20 cellular contexts compared by ENCODE assay signal in genomic region chr9:96621619-96622018, GRCh38. TPM values are rescaled to one million over a fixed set of nuclear protein-coding genes. Genes with fewer than 3 reads are reported as not detected.
DNase-seq lines count a peak whose midpoint lies in the region; ATAC-seq and TF ChIP-seq lines count a peak whose summit lies in the region.
"Had no signal": no experiment of that assay in that cellular context is flagged by ENCODE, and none has a peak within 500 bp of the region (broad histone marks: within the 10 kb centered on the region; RNA-seq: fewer than 3 reads in every experiment).

No MANE protein-coding gene starts in this region.

- H4K20me1 ChIP-seq in SK-N-SH (ENCODE audit: insufficient read depth) (peaks cover 10% of the 10 kb centered on the region), osteoblast (ENCODE audit: insufficient read depth, low read length) (no peaks in the 10 kb centered on the region)

- 80% methylated on average over 4 of the region's 4 CpGs for WGBS in SK-N-SH (ENCODE audit: low lambda C conversion rate)

- H3K36me3 ChIP-seq in SK-N-SH (replicated peaks in 1 of 2; ENCODE audit: control insufficient read depth in 1 of 2, insufficient read depth in 2 of 2, low read length in 1 of 2) (no peaks in the 10 kb centered on the region), osteoblast (ENCODE audit: insufficient read depth, low read length) (no peaks in the 10 kb centered on the region)
- H3K36me3 ChIP-seq: heart right ventricle had no signal

- DNase-seq in SK-N-SH: no peak
- peak; percentile 53 for DNase-seq in M059J (ENCODE audit: low read depth)
- peak; percentile 6 to 25 for DNase-seq in erythroblast (lab: John Stamatoyannopoulos, UW)
- DNase-seq in osteoblast (ENCODE audit: insufficient read length, low spot score, missing footprints): peak; percentile 75
- DNase-seq in NCI-H146 (lab: John Stamatoyannopoulos, UW): no peak
- DNase-seq in activated CD8-positive, alpha-beta memory T cell treated with anti-CD3 and anti-CD28 coated beads, Interleukin-2, amount 10 ng/mL, durations not matched to agents 7 days and 5 days: no peak
- DNase-seq: activated CD4-positive, alpha-beta T cell treated with anti-CD3 and anti-CD28 coated beads, Interleukin-2, amount 50 U/mL, for 1 hour; activated naive CD4-positive, alpha-beta T cell treated with anti-CD3 and anti-CD28 coated beads for 36 hours; aorta; C1 segment of cervical spinal cord; DMS 273 treated with DMSO at 0.1 percent for 48 hours; effector memory CD4-positive, alpha-beta T cell; heart right ventricle; kidney glomerular epithelial cell; MV-4-11; NCI-H82; stimulated activated CD4-positive, alpha-beta T cell treated with anti-CD3 and anti-CD28 coated beads, Interleukin-12 subunit alpha, Interleukin-12 subunit beta, amount 100 ng/mL, for 4 hours; T1000 had no signal

- H3K9me3 Mint-ChIP-seq in activated CD8-positive, alpha-beta memory T cell treated with anti-CD3 and anti-CD28 coated beads, Interleukin-2, amount 10 ng/mL, durations not matched to agents 7 days and 5 days (ENCODE audit: low read depth): no peaks in the 10 kb centered on the region
- H3K9me3 Mint-ChIP-seq: activated naive CD4-positive, alpha-beta T cell treated with anti-CD3 and anti-CD28 coated beads for 36 hours had no signal

- no peak for TF ChIP-seq EP300 in SK-N-SH (IDR thresholded peaks at IDR 0.05; ENCODE audit: borderline replicate concordance in 1 of 2, low read depth in 1 of 2, low read length in 1 of 2)

- H3K27me3 Mint-ChIP-seq in activated CD8-positive, alpha-beta memory T cell treated with anti-CD3 and anti-CD28 coated beads, Interleukin-2, amount 10 ng/mL, durations not matched to agents 7 days and 5 days: peaks cover 41% of the 10 kb centered on the region

- H3K4me2 ChIP-seq in SK-N-SH: no peak overlapping the region
- no peak overlapping the region for H3K4me2 ChIP-seq in osteoblast (ENCODE audit: insufficient read depth, low read length)

- H3K4me1 ChIP-seq in SK-N-SH (ENCODE audit: control insufficient read depth in 1 of 2, insufficient read depth in 2 of 2, low read depth in 1 of 2, low read length in 1 of 2) (peaks cover 0 to 11% of the 10 kb centered on the region in 2 experiments; a peak in 1 of 4 replicates), osteoblast (ENCODE audit: insufficient read depth, low read length) (peaks cover 6% of the 10 kb centered on the region)

- H3K4me1 Mint-ChIP-seq in activated CD8-positive, alpha-beta memory T cell treated with anti-CD3 and anti-CD28 coated beads, Interleukin-2, amount 10 ng/mL, durations not matched to agents 7 days and 5 days: peaks cover 7% of the 10 kb centered on the region

- TF ChIP-seq POLR2A in erythroblast (IDR thresholded peaks at IDR 0.05; ENCODE audit: low read length): no peak

- no peak for TF ChIP-seq CTCF in SK-N-SH (IDR thresholded peaks at IDR 0.05)
- no peak for TF ChIP-seq CTCF in osteoblast (IDR thresholded peaks at IDR 0.05; ENCODE audit: extremely low read depth, low read depth, low read length)

- H3F3A ChIP-seq in SK-N-SH (replicated peaks; ENCODE audit: insufficient read depth): peaks cover 16% of the 10 kb centered on the region

- H3K4me3 ChIP-seq in SK-N-SH (ENCODE audit: low read depth in 2 of 2, low read length in 1 of 2) (no peak overlapping the region), osteoblast (ENCODE audit: insufficient read depth, low read length) (no peak overlapping the region)
- H3K4me3 ChIP-seq: heart right ventricle had no signal

- POLR2A ChIA-PET in SK-N-SH (lab: Yijun Ruan, JAX): no interaction called here

- H3K79me2 ChIP-seq in SK-N-SH (ENCODE audit: insufficient read depth) (peaks cover 22% of the 10 kb centered on the region), osteoblast (ENCODE audit: insufficient read depth, low read length) (peaks cover 15% of the 10 kb centered on the region)

- no peak for ATAC-seq in SK-N-SH treated with all-trans-retinoic acid at 6 μM for 48 hours
- ATAC-seq in HG03196 (IDR thresholded peaks at IDR 0.05; ENCODE audit: unreplicated experiment): no peak
- no peak for ATAC-seq in activated CD8-positive, alpha-beta memory T cell treated with anti-CD3 and anti-CD28 coated beads, Interleukin-2, amount 10 ng/mL, durations not matched to agents 7 days and 5 days
- ATAC-seq: heart right ventricle had no signal

- H3K9ac ChIP-seq in SK-N-SH: no peak overlapping the region

- no peak overlapping the region for H3K4me3 Mint-ChIP-seq in activated CD8-positive, alpha-beta memory T cell treated with anti-CD3 and anti-CD28 coated beads, Interleukin-2, amount 10 ng/mL, durations not matched to agents 7 days and 5 days
- H3K4me3 Mint-ChIP-seq: activated naive CD4-positive, alpha-beta T cell treated with anti-CD3 and anti-CD28 coated beads for 36 hours had no signal

- CTCF ChIA-PET in SK-N-SH (lab: Yijun Ruan, JAX): no interaction called here
- CTCF ChIA-PET in activated CD8-positive, alpha-beta memory T cell treated with anti-CD3 and anti-CD28 coated beads, Interleukin-2, amount 10 ng/mL, durations not matched to agents 7 days and 5 days (lab: Charles Lee): interaction anchor here (1.3 kb wide), 1 partner anchor 10 kb away, joined by 3 read pairs; no protein-coding TSS in a partner anchor

- H3K27me3 ChIP-seq in SK-N-SH (ENCODE audit: insufficient read depth): no peaks in the 10 kb centered on the region
- no peaks in the 10 kb centered on the region for H3K27me3 ChIP-seq in osteoblast (ENCODE audit: insufficient read depth, low read length)

- peak overlapping the region; percentile 68; the same call in 1 of the 2 replicates for H2AFZ ChIP-seq in SK-N-SH (ENCODE audit: low read depth)
- no peak overlapping the region for H2AFZ ChIP-seq in osteoblast (ENCODE audit: low read length)

- no peak for TF ChIP-seq RAD21 in SK-N-SH (IDR thresholded peaks at IDR 0.05; ENCODE audit: low read length)

- H3K9me3 ChIP-seq in SK-N-SH (no peaks in the 10 kb centered on the region), osteoblast (ENCODE audit: low read depth, low read length) (no peaks in the 10 kb centered on the region)
- H3K9me3 ChIP-seq: heart right ventricle had no signal

- no peaks in the 10 kb centered on the region for H3K36me3 Mint-ChIP-seq in activated CD8-positive, alpha-beta memory T cell treated with anti-CD3 and anti-CD28 coated beads, Interleukin-2, amount 10 ng/mL, durations not matched to agents 7 days and 5 days

- H3K9me2 ChIP-seq in SK-N-SH: no peaks in the 10 kb centered on the region

- no peak overlapping the region for H3K27ac Mint-ChIP-seq in activated CD8-positive, alpha-beta memory T cell treated with anti-CD3 and anti-CD28 coated beads, Interleukin-2, amount 10 ng/mL, durations not matched to agents 7 days and 5 days
- H3K27ac Mint-ChIP-seq: activated naive CD4-positive, alpha-beta T cell treated with anti-CD3 and anti-CD28 coated beads for 36 hours had no signal

- H3K27ac ChIP-seq in SK-N-SH (ENCODE audit: low read depth in 2 of 2, low read length in 1 of 2) (no peak overlapping the region), osteoblast (ENCODE audit: low read depth, low read length) (no peak overlapping the region)
- H3K27ac ChIP-seq: heart right ventricle had no signal

TF ChIP-seq in SK-N-SH, 30 proteins besides CTCF, POLR2A, EP300 and RAD21 (continues in another document):
- TF ChIP-seq MEF2A (IDR thresholded peaks at IDR 0.05; ENCODE audit: borderline replicate concordance, low read depth) (no peak), FOXJ3 (CRISPR knock-in tag; IDR thresholded peaks at IDR 0.05) (no peak), GABPA (IDR thresholded peaks at IDR 0.05; ENCODE audit: low read depth) (no peak), IRF3 (IDR thresholded peaks at IDR 0.05; ENCODE audit: low read depth, low read length) (no peak), SMC3 (IDR thresholded peaks at IDR 0.05; ENCODE audit: low read depth, low read length) (no peak)

TF ChIP-seq in SK-N-SH treated with all-trans-retinoic acid at 6 μM for 48 hours, 23 proteins besides CTCF, POLR2A, EP300 and RAD21 (continues in another document):
- TF ChIP-seq TCF4 (CRISPR knock-in tag; IDR thresholded peaks at IDR 0.05; ENCODE audit: borderline replicate concordance) (no peak), ESRRG (CRISPR knock-in tag; IDR thresholded peaks at IDR 0.05) (no peak), CSRNP3 (CRISPR knock-in tag; IDR thresholded peaks at IDR 0.05) (no peak), ZC3H10 (CRISPR knock-in tag; IDR thresholded peaks at IDR 0.05) (no peak), GLIS3 (CRISPR knock-in tag; IDR thresholded peaks at IDR 0.05) (no peak)

RNA-seq across cellular contexts. Expression of gene CDC14B, which starts 2.0 kb away (rescaled TPM):
- polyA plus RNA-seq in SK-N-SH (2012; rRNA removed): 10.1 and 10.5 TPM in 2 replicates
- 13.8 and 15.5 TPM in 2 replicates for polyA plus RNA-seq in SK-N-SH (2012; cell fraction: cytosol; rRNA removed)
- polyA plus RNA-seq in SK-N-SH (2012; cell fraction: nucleus; rRNA removed): 12.5 and 21.1 TPM in 2 replicates
- 14.6 and 28.6 TPM in 2 replicates for total RNA-seq in M059J (2014; rRNA removed; shearing (Covaris generic))
- total RNA-seq in osteoblast: 43.4 and 44.2 TPM in 2 replicates
- total RNA-seq in activated CD8-positive, alpha-beta memory T cell treated with anti-CD3 and anti-CD28 coated beads, Interleukin-2, amount 10 ng/mL, durations not matched to agents 7 days and 5 days: 1 to 10 TPM; 1.1 to 4.8 TPM

RNA-seq across cellular contexts. Expression of gene PRXL2C, which starts 33.5 kb away (rescaled TPM):
- 8.4 and 8.7 TPM in 2 replicates for polyA plus RNA-seq in SK-N-SH (2012; rRNA removed)
- polyA plus RNA-seq in SK-N-SH (2012; cell fraction: cytosol; rRNA removed): 11.5 and 12.8 TPM in 2 replicates
- 2.4 and 3.7 TPM in 2 replicates for polyA plus RNA-seq in SK-N-SH (2012; cell fraction: nucleus; rRNA removed)
- total RNA-seq in M059J (2014; rRNA removed; shearing (Covaris generic)): 20.8 and 21.8 TPM in 2 replicates
- 30.8 and 36.5 TPM in 2 replicates for total RNA-seq in osteoblast
- 10 to 100 TPM in 1 of 2 experiments, 1 to 10 TPM in 1; 7.0 to 10.0 TPM for total RNA-seq in activated CD8-positive, alpha-beta memory T cell treated with anti-CD3 and anti-CD28 coated beads, Interleukin-2, amount 10 ng/mL, durations not matched to agents 7 days and 5 days

Comparison
In these comparisons a context has a peak if more than half of its experiments do, and no peak if none do; other contexts are left out.
1. DNase-seq: peak in M059J (single experiment), erythroblast (2 of 2) and osteoblast (single experiment); none in SK-N-SH (single experiment), NCI-H146 (single experiment) and activated CD8-positive, alpha-beta memory T cell treated with anti-CD3 and anti-CD28 coated beads, Interleukin-2, amount 10 ng/mL, durations not matched to agents 7 days and 5 days (single experiment).